In the genomic region with DNA sequence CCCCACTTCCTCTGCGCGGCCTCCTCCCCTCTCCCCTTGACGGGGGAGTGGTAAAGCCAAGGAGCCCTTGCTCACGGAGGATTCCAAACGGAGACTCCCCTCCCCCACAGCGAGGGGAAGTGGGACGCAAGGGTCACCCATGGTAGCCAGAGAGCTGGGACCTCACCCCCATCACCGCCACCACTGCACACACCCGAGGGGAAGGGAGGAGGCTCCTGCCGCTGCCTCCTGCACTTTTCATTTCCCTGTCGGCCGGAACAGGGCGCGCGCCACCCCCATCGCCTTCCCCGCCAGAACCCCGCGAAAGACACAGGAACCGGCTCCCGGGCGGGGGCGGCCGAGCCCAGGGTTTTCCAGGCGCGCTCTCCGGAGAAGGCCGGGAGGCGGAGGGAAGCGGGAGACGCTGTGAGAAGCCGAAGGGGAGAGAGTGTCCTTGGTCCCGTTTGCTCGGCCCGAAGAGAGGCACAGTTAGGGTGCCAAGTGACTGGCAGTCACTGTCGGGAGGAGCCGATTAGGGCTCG, we compare ENCODE assay signal across 8 cellular contexts. TPM values are rescaled to one million over a fixed set of nuclear protein-coding genes. Genes with fewer than 3 reads are reported as not detected.
A peak's percentile ranks its signal among the peaks of the same experiment; 100 is the strongest.
DNase-seq lines count a peak whose midpoint lies in the region; ATAC-seq and TF ChIP-seq lines count a peak whose summit lies in the region.

No MANE protein-coding gene starts in this region.

- H3K9me3 ChIP-seq in neural cell (ENCODE audit: low read length) (no peaks in the 10 kb centered on the region), uterus (no peaks in the 10 kb centered on the region)

- ATAC-seq in GM18873 (IDR thresholded peaks at IDR 0.05; ENCODE audit: low FRiP score, unreplicated experiment), result peak; percentile 4
- ATAC-seq in foreskin keratinocyte, result peak; percentile 22
- no peak for ATAC-seq in GM21526 (IDR thresholded peaks at IDR 0.05; ENCODE audit: low FRiP score, unreplicated experiment)

- DNase-seq in AG08395 (ENCODE audit: low spot score) (peak; percentile 41), NOMO-1 (lab: John Stamatoyannopoulos, UW; ENCODE audit: unreplicated experiment in 2 of 2) (peak; percentile 46 to 54), foreskin keratinocyte (peak in 1 of 2 donors; percentile 43), uterus (peak; percentile 39 to 56)
- DNase-seq in activated effector memory CD4-positive, alpha-beta T cell treated with anti-CD3 and anti-CD28 coated beads, Interleukin-2, amount 50 U/mL, for 16 hours, result peak; percentile 84

- TF ChIP-seq CTCF in foreskin keratinocyte (conservative IDR thresholded peaks at IDR 0.05), result peak; percentile 22
- TF ChIP-seq CTCF in neural cell (IDR thresholded peaks at IDR 0.05; ENCODE audit: poor library complexity, severe bottlenecking), result no peak
- TF ChIP-seq CTCF in uterus (IDR thresholded peaks at IDR 0.05), result peak in 1 of 4 experiments; percentile 8

- H3K4me3 ChIP-seq in neural cell (ENCODE audit: low read length), result peak overlapping the region; percentile 80
- peak overlapping the region; percentile 50 to 73 for H3K4me3 ChIP-seq in uterus

- H3K79me2 ChIP-seq in neural cell (replicated peaks; ENCODE audit: insufficient read depth, low read length), result no peaks in the 10 kb centered on the region

- no peak for TF ChIP-seq POLR2A in uterus (IDR thresholded peaks at IDR 0.05)

- peak overlapping the region; percentile 29 for H2AFZ ChIP-seq in neural cell (ENCODE audit: low read depth, low read length)

- intact Hi-C loops in uterus (cut with DNase I; ENCODE audit: low total_unique reads), result no loop called here

- H3F3A ChIP-seq in neural cell (ENCODE audit: insufficient read depth, low read length, poor library complexity, severe bottlenecking), result no peaks in the 10 kb centered on the region

- TF ChIP-seq RAD21 in neural cell (conservative IDR thresholded peaks at IDR 0.05), result no peak

- no peak overlapping the region for H3K27ac ChIP-seq in foreskin keratinocyte
- H3K27ac ChIP-seq in neural cell (ENCODE audit: low read length), result peak overlapping the region; percentile 44
- peak overlapping the region; percentile 66 to 85 for H3K27ac ChIP-seq in uterus

- H3K4me2 ChIP-seq in neural cell (ENCODE audit: low read length), result peak overlapping the region; percentile 76

- H3K36me3 ChIP-seq in neural cell (ENCODE audit: insufficient read depth, low read length) (no peaks in the 10 kb centered on the region), uterus (no peaks in the 10 kb centered on the region)

- peaks cover 6% of the 10 kb centered on the region for H3K4me1 ChIP-seq in foreskin keratinocyte
- peaks cover 10 to 24% of the 10 kb centered on the region in 2 donors for H3K4me1 ChIP-seq in uterus

- H4K20me1 ChIP-seq in neural cell (ENCODE audit: insufficient read depth), result no peaks in the 10 kb centered on the region

- no peaks in the 10 kb centered on the region for H3K27me3 ChIP-seq in foreskin keratinocyte
- no peaks in the 10 kb centered on the region for H3K27me3 ChIP-seq in neural cell (ENCODE audit: insufficient read depth, low read depth, low read length)
- H3K27me3 ChIP-seq in uterus, result no peaks in the 10 kb centered on the region

- peak overlapping the region; percentile 70 for H3K9ac ChIP-seq in neural cell (ENCODE audit: low read length)

- TF ChIP-seq EP300 in neural cell (conservative IDR thresholded peaks at IDR 0.05; ENCODE audit: poor library complexity, severe bottlenecking), result no peak

- H3K9me2 ChIP-seq in neural cell (ENCODE audit: insufficient read depth, low read length), result no peaks in the 10 kb centered on the region

TF ChIP-seq in neural cell, 6 proteins besides CTCF, POLR2A, EP300 and RAD21:
- TF ChIP-seq MXI1 (conservative IDR thresholded peaks at IDR 0.05; ENCODE audit: poor library complexity, severe bottlenecking) (no peak), SMC3 (conservative IDR thresholded peaks at IDR 0.05; ENCODE audit: poor library complexity) (no peak), TAF1 (IDR thresholded peaks at IDR 0.05; ENCODE audit: low read depth) (no peak), EZH2 (IDR thresholded peaks at IDR 0.05; ENCODE audit: borderline replicate concordance, insufficient read depth, low read length, poor library complexity, severe bottlenecking) (no peak), POLR2AphosphoS5 (IDR thresholded peaks at IDR 0.05) (no peak)
- TF ChIP-seq, protein P1, sequence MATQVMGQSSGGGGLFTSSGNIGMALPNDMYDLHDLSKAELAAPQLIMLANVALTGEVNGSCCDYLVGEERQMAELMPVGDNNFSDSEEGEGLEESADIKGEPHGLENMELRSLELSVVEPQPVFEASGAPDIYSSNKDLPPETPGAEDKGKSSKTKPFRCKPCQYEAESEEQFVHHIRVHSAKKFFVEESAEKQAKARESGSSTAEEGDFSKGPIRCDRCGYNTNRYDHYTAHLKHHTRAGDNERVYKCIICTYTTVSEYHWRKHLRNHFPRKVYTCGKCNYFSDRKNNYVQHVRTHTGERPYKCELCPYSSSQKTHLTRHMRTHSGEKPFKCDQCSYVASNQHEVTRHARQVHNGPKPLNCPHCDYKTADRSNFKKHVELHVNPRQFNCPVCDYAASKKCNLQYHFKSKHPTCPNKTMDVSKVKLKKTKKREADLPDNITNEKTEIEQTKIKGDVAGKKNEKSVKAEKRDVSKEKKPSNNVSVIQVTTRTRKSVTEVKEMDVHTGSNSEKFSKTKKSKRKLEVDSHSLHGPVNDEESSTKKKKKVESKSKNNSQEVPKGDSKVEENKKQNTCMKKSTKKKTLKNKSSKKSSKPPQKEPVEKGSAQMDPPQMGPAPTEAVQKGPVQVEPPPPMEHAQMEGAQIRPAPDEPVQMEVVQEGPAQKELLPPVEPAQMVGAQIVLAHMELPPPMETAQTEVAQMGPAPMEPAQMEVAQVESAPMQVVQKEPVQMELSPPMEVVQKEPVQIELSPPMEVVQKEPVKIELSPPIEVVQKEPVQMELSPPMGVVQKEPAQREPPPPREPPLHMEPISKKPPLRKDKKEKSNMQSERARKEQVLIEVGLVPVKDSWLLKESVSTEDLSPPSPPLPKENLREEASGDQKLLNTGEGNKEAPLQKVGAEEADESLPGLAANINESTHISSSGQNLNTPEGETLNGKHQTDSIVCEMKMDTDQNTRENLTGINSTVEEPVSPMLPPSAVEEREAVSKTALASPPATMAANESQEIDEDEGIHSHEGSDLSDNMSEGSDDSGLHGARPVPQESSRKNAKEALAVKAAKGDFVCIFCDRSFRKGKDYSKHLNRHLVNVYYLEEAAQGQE (IDR thresholded peaks at IDR 0.05; ENCODE audit: borderline replicate concordance), result no peak

RNA-seq across cellular contexts. Expression of gene CCND3, which starts 0.8 kb away (rescaled TPM):
- 67.5 and 73.4 TPM in 2 replicates for total RNA-seq in foreskin keratinocyte
- polyA plus RNA-seq in foreskin keratinocyte, result 77.0 and 78.6 TPM in 2 replicates
- polyA plus RNA-seq in neural cell, result 15.7 and 17.9 TPM in 2 replicates
- polyA minus RNA-seq in neural cell, result 14.7 and 14.9 TPM in 2 replicates
- total RNA-seq in uterus, result 100 to 1,000 TPM in 1 of 4 donors, 10 to 100 TPM in 3; 28.8 to 101 (median 74.3) TPM

RNA-seq across cellular contexts. Expression of gene BYSL, which starts 19.5 kb away (rescaled TPM):
- total RNA-seq in foreskin keratinocyte (29.2 and 35.2 TPM in 2 replicates), uterus (10 to 100 TPM in 3 of 4 donors, under 1 TPM in 1; 0.51 to 20.5 (median 18.0) TPM)
- polyA plus RNA-seq in foreskin keratinocyte (34.8 and 39.2 TPM in 2 replicates), neural cell (19.6 and 19.8 TPM in 2 replicates)
- polyA minus RNA-seq in neural cell, result 14.8 and 21.7 TPM in 2 replicates

RNA-seq across cellular contexts. Expression of gene MED20, which starts 19.9 kb away (rescaled TPM):
- total RNA-seq in foreskin keratinocyte (30.2 and 33.2 TPM in 2 replicates), uterus (10 to 100 TPM in 3 of 4 donors, 1 to 10 TPM in 1; 1.0 to 36.8 (median 17.3) TPM)
- polyA plus RNA-seq in foreskin keratinocyte (16.3 and 17.5 TPM in 2 replicates), neural cell (18.9 and 21.2 TPM in 2 replicates)
- 23.8 and 26.5 TPM in 2 replicates for polyA minus RNA-seq in neural cell

RNA-seq across cellular contexts. Expression of gene USP49, which starts 45.6 kb away (rescaled TPM):
- total RNA-seq in foreskin keratinocyte, result 1.1 and 1.3 TPM in 2 replicates
- polyA plus RNA-seq in foreskin keratinocyte, result 0.27 and 0.35 TPM in 2 replicates
- polyA plus RNA-seq in neural cell, result 23.5 and 24.2 TPM in 2 replicates
- polyA minus RNA-seq in neural cell, result 39.7 and 48.5 TPM in 2 replicates
- 10 to 100 TPM in 1 of 4 donors, 1 to 10 TPM in 3; 2.3 to 16.5 (median 6.6) TPM for total RNA-seq in uterus
